Comparison of ENCODE assay signal across 22 cellular contexts in genomic region chr1:17069452-17070162, GRCh38. TPM values are rescaled to one million over a fixed set of nuclear protein-coding genes. Genes with fewer than 3 reads are reported as not detected.
"Had no signal": no experiment of that assay in that cellular context is flagged by ENCODE, and none has a peak within 500 bp of the region (broad histone marks: within the 10 kb centered on the region; RNA-seq: fewer than 3 reads in every experiment).

No MANE protein-coding gene starts in this region.

- H3K4me3 ChIP-seq: MG63, SJSA1, SK-N-MC had no signal

- H3K27ac ChIP-seq: SJSA1, SK-N-MC had no signal

- H3K27me3 ChIP-seq: MG63, SJSA1 had no signal

- FAIRE-seq: RCC 7860 had no signal

- H3K4me1 ChIP-seq: SJSA1 had no signal

- DNase-seq: Karpas-422, KG1, MG63, NCI-H1092, NCI-H1105 treated with DMSO at 0.1 percent for 48 hours, NCI-H1417 treated with DMSO at 0.1 percent for 48 hours, NCI-H146, NCI-H1694 treated with DMSO at 0.1 percent for 48 hours, NCI-H1930, NCI-H2081, NCI-H2107, NCI-H2227 treated with DMSO at 0.1 percent for 48 hours, NCI-H524, NCI-H69, NCI-H774, Right ventricle myocardium superior, RPMI8226, SIG-M5, SW 1271 had no signal

- H3K36me3 ChIP-seq: MG63, SJSA1 had no signal

RNA-seq across cellular contexts. Expression of gene PADI2, which starts 49.6 kb away (rescaled TPM):
- total RNA-seq: SJSA1 had no signal
